Comparison of ENCODE assay signal across 12 cellular contexts in the genomic region with DNA sequence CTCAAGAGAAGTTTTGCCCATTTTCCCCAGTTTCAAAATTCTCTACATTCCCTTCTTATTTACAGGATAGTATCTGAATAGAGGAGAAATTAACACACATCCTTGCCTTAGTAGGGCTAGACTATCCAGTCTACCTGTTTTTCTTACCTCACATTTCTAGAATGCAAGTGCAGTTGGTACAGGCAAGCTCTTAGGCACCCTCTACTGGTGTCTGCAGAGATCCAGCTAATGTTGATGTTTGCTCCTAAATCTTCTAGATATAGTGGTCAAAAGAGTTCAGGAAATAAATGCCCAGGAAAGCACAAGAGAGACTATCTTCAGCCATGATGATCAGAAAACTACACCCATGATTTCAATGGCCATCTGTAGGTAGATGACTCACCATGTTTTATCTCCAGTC.
DNase-seq lines count a peak whose midpoint lies in the region; ATAC-seq, FAIRE-seq and TF ChIP-seq lines count a peak whose summit lies in the region.
"Had no signal": no experiment of that assay in that cellular context is flagged by ENCODE, and none has a peak within 500 bp of the region (broad histone marks: within the 10 kb centered on the region; RNA-seq: fewer than 3 reads in every experiment).

No MANE protein-coding gene starts in this region.

- peak in 4 of 6 experiments; percentile 15 to 34 (median 26) for TF ChIP-seq CTCF in adrenal gland (IDR thresholded peaks at IDR 0.05)
- no peak for TF ChIP-seq CTCF in kidney (IDR thresholded peaks at IDR 0.05; ENCODE audit: borderline replicate concordance, extremely low read depth, insufficient read depth)
- TF ChIP-seq CTCF in gastrocnemius medialis (IDR thresholded peaks at IDR 0.05 in 4 of 5, conservative IDR thresholded peaks at IDR 0.05 in 1 of 5): no peak

- H3K9ac ChIP-seq in kidney (ENCODE audit: low read length in 2 of 2): no peak overlapping the region

- intact Hi-C loops in adrenal gland (cut with DNase I) (no loop called here), kidney (cut with DNase I) (no loop called here), gastrocnemius medialis (cut with DNase I; ENCODE audit: low total_unique reads) (no loop called here)

- H3K4me1 ChIP-seq in adrenal gland (replicated peaks in 1 of 2): no peaks in the 10 kb centered on the region
- no peaks in the 10 kb centered on the region for H3K4me1 ChIP-seq in kidney (ENCODE audit: control insufficient read depth in 1 of 2, insufficient read depth in 1 of 2, low read depth in 1 of 2, low read length in 2 of 2)
- no peaks in the 10 kb centered on the region for H3K4me1 ChIP-seq in gastrocnemius medialis

- H3K4me3 ChIP-seq in adrenal gland (no peak overlapping the region), kidney (ENCODE audit: low read length in 2 of 2) (no peak overlapping the region), gastrocnemius medialis (no peak overlapping the region)

- no peak for FAIRE-seq in kidney (lab: Jason Lieb, UNC)

- H3K27ac ChIP-seq in adrenal gland (no peak overlapping the region), kidney (ENCODE audit: low read depth in 2 of 2, low read length in 2 of 2) (no peak overlapping the region), gastrocnemius medialis (no peak overlapping the region)

- TF ChIP-seq POLR2A in adrenal gland (IDR thresholded peaks at IDR 0.05) (no peak), gastrocnemius medialis (IDR thresholded peaks at IDR 0.05) (no peak)

- H3K27me3 ChIP-seq in adrenal gland: no peaks in the 10 kb centered on the region
- H3K27me3 ChIP-seq in gastrocnemius medialis: no peaks in the 10 kb centered on the region

- ATAC-seq in left lobe of liver (peak; percentile 24), HG02870 (IDR thresholded peaks at IDR 0.05; ENCODE audit: unreplicated experiment) (no peak), gastrocnemius medialis (no peak)

- in situ Hi-C loops in gastrocnemius medialis (cut with MboI; ENCODE audit: low sequenced_read_pairs in 4 of 4): no loop called here

- H3K36me3 ChIP-seq in adrenal gland (replicated peaks in 1 of 2) (no peaks in the 10 kb centered on the region), kidney (ENCODE audit: control insufficient read depth in 1 of 2, insufficient read depth in 2 of 2, low read length in 2 of 2) (no peaks in the 10 kb centered on the region), gastrocnemius medialis (no peaks in the 10 kb centered on the region)

- peak; percentile 67 for DNase-seq in DMS53 (lab: John Stamatoyannopoulos, UW)
- peak; percentile 1 for DNase-seq in HuH-7 (ENCODE audit: low spot score)
- peak in 1 of 7 donors; percentile 6 for DNase-seq in adrenal gland
- DNase-seq in left lobe of liver (ENCODE audit: low spot score): no peak
- no peak for DNase-seq in kidney
- no peak for DNase-seq in NCI-H524 treated with DMSO at 0.1 percent for 48 hours (lab: John Stamatoyannopoulos, UW)
- no peak for DNase-seq in gastrocnemius medialis
- DNase-seq: activated CD4-positive, alpha-beta T cell treated with anti-CD3 and anti-CD28 coated beads, Interleukin-2, amount 10 ng/mL, durations not matched to agents 24 days and 14 days; anterior cingulate cortex; GDM1; NCI-H69 had no signal

- H3K9me3 ChIP-seq in adrenal gland (replicated peaks in 1 of 3) (no peaks in the 10 kb centered on the region), kidney (ENCODE audit: control insufficient read depth in 1 of 2, low read length in 2 of 2) (no peaks in the 10 kb centered on the region), gastrocnemius medialis (no peaks in the 10 kb centered on the region)

Comparison
In these comparisons a context has a peak if more than half of its experiments do, and no peak if none do; other contexts are left out.
1. DNase-seq: peak in DMS53 (single experiment) and HuH-7 (single experiment); none in left lobe of liver (single experiment), kidney (single experiment), NCI-H524 treated with DMSO at 0.1 percent for 48 hours (single experiment) and gastrocnemius medialis (0 of 2).
2. CTCF ChIP-seq: peak in adrenal gland (4 of 6); none in kidney (single experiment) and gastrocnemius medialis (0 of 5).